Comparison of ENCODE assay signal across 14 cellular contexts in the genomic region with DNA sequence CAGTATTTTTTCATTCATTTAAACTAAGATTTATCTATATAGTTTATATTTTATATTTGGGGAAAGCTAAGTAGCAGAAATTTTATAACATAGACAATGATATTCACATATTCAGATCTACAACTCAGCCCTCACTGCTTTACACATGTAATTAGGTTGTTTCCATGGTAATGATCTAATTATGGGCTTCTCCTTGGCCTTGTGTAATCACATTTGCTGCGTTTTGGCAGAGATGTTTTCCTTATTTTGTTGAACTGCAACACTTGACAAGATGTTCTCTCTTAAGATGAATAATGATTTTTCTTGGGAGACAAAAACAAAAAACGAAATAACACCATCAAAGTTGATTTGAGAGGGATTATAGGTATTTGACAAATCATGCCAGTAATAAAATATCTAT.
DNase-seq lines count a peak whose midpoint lies in the region; ATAC-seq and TF ChIP-seq lines count a peak whose summit lies in the region.
"Had no signal": no experiment of that assay in that cellular context is flagged by ENCODE, and none has a peak within 500 bp of the region (broad histone marks: within the 10 kb centered on the region; RNA-seq: fewer than 3 reads in every experiment).

No MANE protein-coding gene starts in this region.

- H3K9me3 Mint-ChIP-seq in activated CD4-positive, alpha-beta memory T cell treated with anti-CD3 and anti-CD28 coated beads, Interleukin-2, amount 10 ng/mL, durations not matched to agents 7 days and 5 days = no peaks in the 10 kb centered on the region
- H3K9me3 Mint-ChIP-seq: naive thymus-derived CD4-positive, alpha-beta T cell; stimulated activated naive B cell treated with anti-CD40 and anti-IgM and Interleukin-4, amounts not matched to agents 10 μg/mL and 1 μg/mL and 100 μg/mL, for 72 hours; WTC11 had no signal

- CTCF ChIA-PET in activated CD4-positive, alpha-beta memory T cell treated with anti-CD3 and anti-CD28 coated beads, Interleukin-2, amount 10 ng/mL, durations not matched to agents 7 days and 5 days (lab: Charles Lee) = no interaction called here

- POLR2A ChIA-PET in activated CD4-positive, alpha-beta memory T cell treated with anti-CD3 and anti-CD28 coated beads, Interleukin-2, amount 10 ng/mL, durations not matched to agents 7 days and 5 days (lab: Charles Lee) = no interaction called here

- DNase-seq in AG09319 (ENCODE audit: extremely low read depth, low read depth) (peak; percentile 30), NCI-H1436 (lab: John Stamatoyannopoulos, UW) (peak; percentile 94), NOMO-1 treated with DMSO at 0.1 percent for 48 hours (lab: John Stamatoyannopoulos, UW; ENCODE audit: unreplicated experiment) (peak; percentile 79), fibroblast of gingiva (ENCODE audit: low read depth) (peak; percentile 85), DMS53 (lab: John Stamatoyannopoulos, UW) (no peak), NAMALWA (ENCODE audit: low spot score) (no peak)
- DNase-seq in activated CD4-positive, alpha-beta memory T cell treated with anti-CD3 and anti-CD28 coated beads, Interleukin-2, amount 10 ng/mL, durations not matched to agents 7 days and 5 days = no peak
- DNase-seq: activated CD8-positive, alpha-beta memory T cell treated with anti-CD3 and anti-CD28 coated beads, Interleukin-2, amount 50 U/mL, for 48 hours; stimulated activated CD4-positive, alpha-beta T cell treated with anti-CD3 and anti-CD28 coated beads, Interleukin-4, amount 100 ng/mL, for 24 hours; stimulated activated naive B cell treated with anti-CD40 and anti-IgM and Interleukin-4, amounts not matched to agents 10 μg/mL and 1 μg/mL and 100 μg/mL, for 72 hours had no signal

- H3K27me3 Mint-ChIP-seq in activated CD4-positive, alpha-beta memory T cell treated with anti-CD3 and anti-CD28 coated beads, Interleukin-2, amount 10 ng/mL, durations not matched to agents 7 days and 5 days = no peaks in the 10 kb centered on the region
- H3K27me3 Mint-ChIP-seq: activated naive CD8-positive, alpha-beta T cell; naive thymus-derived CD4-positive, alpha-beta T cell; stimulated activated naive B cell treated with anti-CD40 and anti-IgM and Interleukin-4, amounts not matched to agents 10 μg/mL and 1 μg/mL and 100 μg/mL, for 72 hours had no signal

- H3K36me3 Mint-ChIP-seq in activated CD4-positive, alpha-beta memory T cell treated with anti-CD3 and anti-CD28 coated beads, Interleukin-2, amount 10 ng/mL, durations not matched to agents 7 days and 5 days (ENCODE audit: low read depth) = no peaks in the 10 kb centered on the region
- H3K36me3 Mint-ChIP-seq: activated naive CD8-positive, alpha-beta T cell; naive thymus-derived CD4-positive, alpha-beta T cell; stimulated activated naive B cell treated with anti-CD40 and anti-IgM and Interleukin-4, amounts not matched to agents 10 μg/mL and 1 μg/mL and 100 μg/mL, for 72 hours; WTC11 had no signal

- no peaks in the 10 kb centered on the region for H3K4me1 Mint-ChIP-seq in activated CD4-positive, alpha-beta memory T cell treated with anti-CD3 and anti-CD28 coated beads, Interleukin-2, amount 10 ng/mL, durations not matched to agents 7 days and 5 days

- ATAC-seq in HG02610 (IDR thresholded peaks at IDR 0.05; ENCODE audit: unreplicated experiment) = no peak
- ATAC-seq: naive thymus-derived CD4-positive, alpha-beta T cell; stimulated activated naive B cell treated with anti-CD40 and anti-IgM and Interleukin-4, amounts not matched to agents 10 μg/mL and 1 μg/mL and 100 μg/mL, for 72 hours; WTC11 had no signal

- no peak overlapping the region for H3K27ac Mint-ChIP-seq in activated CD4-positive, alpha-beta memory T cell treated with anti-CD3 and anti-CD28 coated beads, Interleukin-2, amount 10 ng/mL, durations not matched to agents 7 days and 5 days
- H3K27ac Mint-ChIP-seq: activated naive CD8-positive, alpha-beta T cell; naive thymus-derived CD4-positive, alpha-beta T cell; stimulated activated naive B cell treated with anti-CD40 and anti-IgM and Interleukin-4, amounts not matched to agents 10 μg/mL and 1 μg/mL and 100 μg/mL, for 72 hours; WTC11 had no signal

- TF ChIP-seq CTCF in AG09319 (IDR thresholded peaks at IDR 0.05; ENCODE audit: low read depth, low read length) = no peak

- no peak overlapping the region for H3K4me3 Mint-ChIP-seq in activated CD4-positive, alpha-beta memory T cell treated with anti-CD3 and anti-CD28 coated beads, Interleukin-2, amount 10 ng/mL, durations not matched to agents 7 days and 5 days
- H3K4me3 Mint-ChIP-seq: activated naive CD8-positive, alpha-beta T cell; naive thymus-derived CD4-positive, alpha-beta T cell; stimulated activated naive B cell treated with anti-CD40 and anti-IgM and Interleukin-4, amounts not matched to agents 10 μg/mL and 1 μg/mL and 100 μg/mL, for 72 hours; WTC11 had no signal

Comparison
In these comparisons a context has a peak if more than half of its experiments do, and no peak if none do; other contexts are left out.
1. DNase-seq: peak in AG09319 (single experiment), NCI-H1436 (single experiment), NOMO-1 treated with DMSO at 0.1 percent for 48 hours (single experiment) and fibroblast of gingiva (single experiment); none in activated CD4-positive, alpha-beta memory T cell treated with anti-CD3 and anti-CD28 coated beads, Interleukin-2, amount 10 ng/mL, durations not matched to agents 7 days and 5 days (single experiment), DMS53 (single experiment) and NAMALWA (single experiment).